12 cellular contexts compared by ENCODE assay signal in the genomic region with DNA sequence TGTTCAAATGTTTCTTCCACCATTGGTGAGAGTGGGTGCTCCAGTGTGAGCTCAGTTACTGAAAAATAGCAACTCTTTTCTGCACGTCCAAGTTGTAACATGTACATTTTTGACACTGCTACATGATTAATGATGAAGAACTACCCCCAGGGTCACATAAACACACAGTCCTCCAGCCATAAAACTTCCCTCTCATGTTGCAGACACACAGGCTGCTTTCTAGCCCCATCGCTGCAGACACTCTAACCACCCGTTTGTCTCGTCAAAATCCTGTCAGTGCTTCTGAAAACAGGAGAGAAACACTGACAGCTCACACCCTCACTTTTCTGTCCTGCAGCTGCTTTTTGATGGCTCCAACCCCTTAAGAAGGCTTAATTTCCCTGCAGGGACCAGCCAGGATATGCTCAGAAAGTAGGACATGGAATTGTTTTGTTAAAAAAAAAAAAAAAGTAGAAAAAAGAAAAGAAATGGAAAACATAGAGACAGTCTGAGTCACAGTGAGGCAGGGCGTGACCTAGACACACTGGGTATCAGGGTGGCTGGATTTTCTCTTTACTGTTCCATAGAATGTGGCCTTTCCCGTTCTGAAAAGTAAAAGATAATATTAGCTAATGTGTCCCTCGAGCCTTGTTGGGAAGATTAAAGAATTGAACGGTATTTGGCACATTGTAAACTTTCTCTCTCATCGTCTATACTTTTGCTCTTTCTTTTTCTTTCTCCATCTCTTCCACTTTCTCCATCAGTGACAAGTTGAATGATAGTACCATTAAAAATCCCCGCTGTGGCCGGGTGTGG. TPM values are rescaled to one million over a fixed set of nuclear protein-coding genes. Genes with fewer than 3 reads are reported as not detected.
DNase-seq lines count a peak whose midpoint lies in the region; ATAC-seq and TF ChIP-seq lines count a peak whose summit lies in the region.
"Had no signal": no experiment of that assay in that cellular context is flagged by ENCODE, and none has a peak within 500 bp of the region (broad histone marks: within the 10 kb centered on the region; RNA-seq: fewer than 3 reads in every experiment).

No MANE protein-coding gene starts in this region.

- no peaks in the 10 kb centered on the region for H3K4me1 ChIP-seq in lower lobe of right lung
- no peaks in the 10 kb centered on the region for H3K4me1 ChIP-seq in A673 (ENCODE audit: insufficient read depth, low read length, poor library complexity, severe bottlenecking)

- POLR2A ChIA-PET in A673 (lab: Charles Lee; ENCODE audit: low non-redundant PET), result no interaction called here

- H3K36me3 ChIP-seq in lower lobe of right lung (no peaks in the 10 kb centered on the region), A673 (ENCODE audit: insufficient read depth, low read length, poor library complexity, severe bottlenecking) (no peaks in the 10 kb centered on the region)

- H3K27me3 ChIP-seq in lower lobe of right lung (ENCODE audit: low read depth), result no peaks in the 10 kb centered on the region
- no peaks in the 10 kb centered on the region for H3K27me3 ChIP-seq in A673 (replicated peaks; ENCODE audit: insufficient read depth, low read depth, low read length, poor library complexity)

- TF ChIP-seq CTCF in lower lobe of right lung (IDR thresholded peaks at IDR 0.05) (no peak), A673 (conservative IDR thresholded peaks at IDR 0.05; ENCODE audit: low read depth, low read length) (no peak)

- ATAC-seq in stimulated activated naive CD8-positive, alpha-beta T cell treated with anti-CD3 and anti-CD28 coated beads, Interleukin-15, Interleukin-2, amounts not matched to agents 100 U/mL and 50 U/mL, for 24 hours, result no peak
- ATAC-seq in lower lobe of right lung (no peak), HG02571 (IDR thresholded peaks at IDR 0.05; ENCODE audit: unreplicated experiment) (no peak), GM19397 (IDR thresholded peaks at IDR 0.05; ENCODE audit: unreplicated experiment) (no peak)

- H3K4me3 Mint-ChIP-seq in stimulated activated naive CD8-positive, alpha-beta T cell treated with anti-CD3 and anti-CD28 coated beads, Interleukin-15, Interleukin-2, amounts not matched to agents 100 ng/mL and 50 ng/mL, for 24 hours, result peak overlapping the region; percentile 68
- peak overlapping the region; percentile 42 for H3K4me3 Mint-ChIP-seq in activated naive CD8-positive, alpha-beta T cell
- H3K4me3 Mint-ChIP-seq: CD14-positive monocyte had no signal

- intact Hi-C loops in lower lobe of right lung (cut with DNase I) (no loop called here), A673 (cut with micrococcal nuclease; ENCODE audit: unreplicated experiment) (no loop called here)

- peak overlapping the region; percentile 18 for H3K27ac ChIP-seq in lower lobe of right lung
- no peak overlapping the region for H3K27ac ChIP-seq in A673 (ENCODE audit: low read depth, low read length, poor library complexity, severe bottlenecking)
- H3K27ac ChIP-seq: HL-60 had no signal

- H3K9me3 Mint-ChIP-seq in stimulated activated naive CD8-positive, alpha-beta T cell treated with anti-CD3 and anti-CD28 coated beads, Interleukin-15, Interleukin-2, amounts not matched to agents 100 ng/mL and 50 ng/mL, for 24 hours, result no peaks in the 10 kb centered on the region
- no peaks in the 10 kb centered on the region for H3K9me3 Mint-ChIP-seq in activated naive CD8-positive, alpha-beta T cell (ENCODE audit: low read depth)
- H3K9me3 Mint-ChIP-seq: CD14-positive monocyte had no signal

- H3K27ac Mint-ChIP-seq in stimulated activated naive CD8-positive, alpha-beta T cell treated with anti-CD3 and anti-CD28 coated beads, Interleukin-15, Interleukin-2, amounts not matched to agents 100 ng/mL and 50 ng/mL, for 24 hours, result peak overlapping the region; percentile 70
- peak overlapping the region; percentile 7 for H3K27ac Mint-ChIP-seq in activated naive CD8-positive, alpha-beta T cell

- H3K27me3 Mint-ChIP-seq in stimulated activated naive CD8-positive, alpha-beta T cell treated with anti-CD3 and anti-CD28 coated beads, Interleukin-15, Interleukin-2, amounts not matched to agents 100 ng/mL and 50 ng/mL, for 24 hours, result no peaks in the 10 kb centered on the region
- no peaks in the 10 kb centered on the region for H3K27me3 Mint-ChIP-seq in activated naive CD8-positive, alpha-beta T cell

- H3K36me3 Mint-ChIP-seq in stimulated activated naive CD8-positive, alpha-beta T cell treated with anti-CD3 and anti-CD28 coated beads, Interleukin-15, Interleukin-2, amounts not matched to agents 100 ng/mL and 50 ng/mL, for 24 hours (ENCODE audit: low read depth), result no peaks in the 10 kb centered on the region
- peaks cover 2% of the 10 kb centered on the region for H3K36me3 Mint-ChIP-seq in activated naive CD8-positive, alpha-beta T cell

- no peak for DNase-seq in stimulated activated naive CD8-positive, alpha-beta T cell treated with anti-CD3 and anti-CD28 coated beads, Interleukin-15, Interleukin-2, amounts not matched to agents 100 U/mL and 50 U/mL, for 24 hours
- no peak for DNase-seq in lower lobe of right lung
- no peak for DNase-seq in C1 segment of cervical spinal cord (lab: John Stamatoyannopoulos, UW)
- no peak for DNase-seq in A673 (ENCODE audit: low spot score)
- DNase-seq: kidney, NCI-H1105 treated with DMSO at 0.1 percent for 48 hours had no signal

- H3K4me1 Mint-ChIP-seq in stimulated activated naive CD8-positive, alpha-beta T cell treated with anti-CD3 and anti-CD28 coated beads, Interleukin-15, Interleukin-2, amounts not matched to agents 100 ng/mL and 50 ng/mL, for 24 hours (ENCODE audit: low read depth), result peaks cover 64% of the 10 kb centered on the region
- peaks cover 50% of the 10 kb centered on the region for H3K4me1 Mint-ChIP-seq in activated naive CD8-positive, alpha-beta T cell (ENCODE audit: low read depth)

- H3K4me3 ChIP-seq in lower lobe of right lung (no peak overlapping the region), A673 (ENCODE audit: low read depth, low read length, poor library complexity, severe bottlenecking) (no peak overlapping the region)

- BruUV-seq in A673 (replicated peaks; lab: Mats Ljungman, UMichigan), result no TSS peak

- CTCF ChIA-PET in A673 (lab: Charles Lee), result no interaction called here

- H3K9me3 ChIP-seq in lower lobe of right lung (no peaks in the 10 kb centered on the region), A673 (ENCODE audit: low read depth, low read length, poor library complexity, severe bottlenecking) (no peaks in the 10 kb centered on the region)

RNA-seq across cellular contexts. Expression of gene CCL5, which starts 20.7 kb away (rescaled TPM):
- 18.2 TPM for total RNA-seq in lower lobe of right lung
- total RNA-seq in A673 (2021), result not detected in 2 replicates

RNA-seq across cellular contexts. Expression of gene RDM1, which starts 29.7 kb away (rescaled TPM):
- total RNA-seq in lower lobe of right lung, result not detected
- total RNA-seq in A673 (2021), result 2.1 and 5.5 TPM in 2 replicates
- total RNA-seq: kidney had no signal

RNA-seq across cellular contexts. Expression of gene HEATR9, which starts 32.2 kb away (rescaled TPM):
- total RNA-seq in lower lobe of right lung (0.21 TPM), A673 (2021) (not detected in 2 replicates)

RNA-seq across cellular contexts. Expression of gene LYZL6, which starts 42.6 kb away (rescaled TPM):
- total RNA-seq in lower lobe of right lung (not detected), A673 (2021) (not detected in 2 replicates)
- total RNA-seq: kidney had no signal

Comparison
In these comparisons a context has a peak if more than half of its experiments do, and no peak if none do; other contexts are left out.
1. RNA of gene CCL5, which starts 20.7 kb away (total RNA-seq): 18.2 TPM in lower lobe of right lung (single experiment); not detected in A673; every median in the first group is over 10 times any median in the second.